In genomic region chr13:86846501-86846900, GRCh38 we compare ENCODE assay signal across 11 cellular contexts.
"Had no signal": no experiment of that assay in that cellular context is flagged by ENCODE, and none has a peak within 500 bp of the region (broad histone marks: within the 10 kb centered on the region; RNA-seq: fewer than 3 reads in every experiment).

No MANE protein-coding gene starts in this region.

- DNase-seq: activated B cell treated with CpG ODN at 0.5 μM for 24 hours; activated CD4-positive, alpha-beta T cell treated with anti-CD3 and anti-CD28 coated beads, Interleukin-2, amount 50 U/mL, for 1 hour; activated CD8-positive, alpha-beta memory T cell treated with anti-CD3 and anti-CD28 coated beads for 24 hours; activated gamma-delta T cell treated with Interleukin-2 at 50 U/mL for 16 hours; dorsolateral prefrontal cortex; psoas muscle; sigmoid colon; stimulated activated CD4-positive, alpha-beta T cell treated with anti-CD3 and anti-CD28 coated beads, Interleukin-12 subunit alpha, Interleukin-12 subunit beta, amount 100 ng/mL, for 4 hours; stimulated activated CD4-positive, alpha-beta T cell treated with anti-CD3 and anti-CD28 coated beads, Interleukin-2, amount 100 ng/mL, for 24 hours; T-helper 17 cell had no signal

- H3K4me3 ChIP-seq: dorsolateral prefrontal cortex, psoas muscle, sigmoid colon had no signal

- H3K4me1 ChIP-seq: psoas muscle, sigmoid colon had no signal

- ATAC-seq: psoas muscle; stimulated activated memory B cell treated with anti-CD40 and anti-IgM and Interleukin-4, amounts not matched to agents 10 μg/mL and 1 μg/mL and 100 μg/mL, for 72 hours; T-helper 17 cell had no signal

- H3K27me3 ChIP-seq: sigmoid colon had no signal

- H3K27ac ChIP-seq: dorsolateral prefrontal cortex, psoas muscle, sigmoid colon had no signal

- H3K9me3 ChIP-seq: psoas muscle, sigmoid colon had no signal

- H3K36me3 ChIP-seq: sigmoid colon had no signal
